Comparison of ENCODE assay signal across 19 cellular contexts in the genomic region with DNA sequence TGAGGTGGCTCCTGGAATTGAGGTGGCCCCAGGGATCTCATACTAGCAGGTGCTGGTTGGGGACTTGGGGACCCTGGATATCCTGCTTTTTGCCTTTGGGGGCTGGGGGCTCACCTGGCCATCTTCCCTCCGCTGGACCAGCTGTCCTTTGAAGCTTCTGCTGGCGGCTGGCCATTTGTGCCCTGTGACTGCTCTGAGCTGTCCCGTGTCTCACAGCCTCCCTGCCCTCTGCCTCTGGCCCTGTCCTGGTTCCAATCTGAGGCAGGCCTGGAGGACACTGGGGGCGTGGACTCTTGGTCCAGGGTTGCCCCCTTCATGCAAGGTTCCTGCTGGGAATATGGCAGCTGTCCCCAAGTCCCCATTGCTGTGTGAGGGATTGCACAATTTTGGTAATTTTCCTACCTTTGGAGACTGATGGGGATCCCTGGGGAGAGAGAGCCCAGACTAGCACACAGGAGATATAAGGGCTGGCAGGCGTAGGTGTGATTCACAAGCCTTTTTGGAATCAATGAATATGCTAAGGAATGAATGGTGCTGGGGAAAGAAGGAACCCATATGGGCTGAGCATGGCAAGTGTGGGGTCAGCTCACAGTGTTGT. TPM values are rescaled to one million over a fixed set of nuclear protein-coding genes. Genes with fewer than 3 reads are reported as not detected.
DNase-seq lines count a peak whose midpoint lies in the region; ATAC-seq and TF ChIP-seq lines count a peak whose summit lies in the region.
"Had no signal": no experiment of that assay in that cellular context is flagged by ENCODE, and none has a peak within 500 bp of the region (broad histone marks: within the 10 kb centered on the region; RNA-seq: fewer than 3 reads in every experiment).

No MANE protein-coding gene starts in this region.

- no peaks in the 10 kb centered on the region for H3K27me3 Mint-ChIP-seq in IgD-negative memory B cell

- H3K36me3 Mint-ChIP-seq in IgD-negative memory B cell: peaks cover 7% of the 10 kb centered on the region

- H3K4me1 Mint-ChIP-seq in IgD-negative memory B cell: peaks cover 27 to 38% (median 32%) of the 10 kb centered on the region in 3 donors

- H3K36me3 ChIP-seq in effector memory CD4-positive, alpha-beta T cell (ENCODE audit: control insufficient read depth, insufficient read depth, low read length): peaks cover 42% of the 10 kb centered on the region
- H3K36me3 ChIP-seq: thyroid gland had no signal

- intact Hi-C loops in Right ventricle myocardium inferior (cut with DNase I): no loop called here
- intact Hi-C loops in cardiac septum (cut with DNase I): no loop called here

- H3K27ac Mint-ChIP-seq in IgD-negative memory B cell: peak overlapping the region; percentile 5 to 53 (median 45)
- H3K27ac Mint-ChIP-seq: activated T-helper 2 cell treated with anti-CD3 and anti-CD28 coated beads, Interferon-gamma antibody, Interleukin-2, Interleukin-4, amounts not matched to agents 10 μg/mL and 5 μg/mL and 100 μg/mL, durations not matched to agents 14 hours and 24 hours and 36 hours had no signal

- peak; percentile 14 for ATAC-seq in Right ventricle myocardium inferior
- no peak for ATAC-seq in stimulated activated naive CD8-positive, alpha-beta T cell treated with anti-CD3 and anti-CD28 coated beads, Interleukin-15, Interleukin-2, amounts not matched to agents 100 U/mL and 50 U/mL, for 24 hours
- ATAC-seq: esophagus mucosa; left lobe of liver; mucosa of descending colon; stimulated activated effector memory CD8-positive, alpha-beta T cell treated with anti-CD3 and anti-CD28 coated beads, Interleukin-12 subunit alpha, Interleukin-12 subunit beta, amount 100 ng/mL, for 72 hours had no signal

- H3K4me1 ChIP-seq in effector memory CD4-positive, alpha-beta T cell (ENCODE audit: control insufficient read depth, insufficient read depth, low read length, poor library complexity, severe bottlenecking): peaks cover 52% of the 10 kb centered on the region

- no peaks in the 10 kb centered on the region for H3K27me3 ChIP-seq in effector memory CD4-positive, alpha-beta T cell (replicated peaks; ENCODE audit: control insufficient read depth, insufficient read depth, low read length, poor library complexity, severe bottlenecking)
- H3K27me3 ChIP-seq: thyroid gland had no signal

- peak overlapping the region in 2 of 4 donors; percentile 14 to 39 for H3K4me3 Mint-ChIP-seq in IgD-negative memory B cell

- no peaks in the 10 kb centered on the region for H3K9me3 ChIP-seq in effector memory CD4-positive, alpha-beta T cell (ENCODE audit: control insufficient read depth, low read length)
- H3K9me3 ChIP-seq: mucosa of descending colon, thyroid gland had no signal

- peak overlapping the region; percentile 22 for H3K27ac ChIP-seq in effector memory CD4-positive, alpha-beta T cell (ENCODE audit: insufficient read depth, low read length, poor library complexity, severe bottlenecking)
- H3K27ac ChIP-seq: thyroid gland had no signal

- H3K9me3 Mint-ChIP-seq in IgD-negative memory B cell: no peaks in the 10 kb centered on the region
- H3K9me3 Mint-ChIP-seq: activated T-helper 2 cell treated with anti-CD3 and anti-CD28 coated beads, Interferon-gamma antibody, Interleukin-2, Interleukin-4, amounts not matched to agents 10 μg/mL and 5 μg/mL and 100 μg/mL, durations not matched to agents 14 hours and 24 hours and 36 hours; stimulated activated effector memory CD8-positive, alpha-beta T cell treated with anti-CD3 and anti-CD28 coated beads, Interleukin-12 subunit alpha, Interleukin-12 subunit beta, amount 100 ng/mL, for 72 hours had no signal

- H3K4me3 ChIP-seq in effector memory CD4-positive, alpha-beta T cell (ENCODE audit: insufficient read depth, low read depth, low read length, poor library complexity, severe bottlenecking): no peak overlapping the region
- no peak overlapping the region for H3K4me3 ChIP-seq in foreskin fibroblast (ENCODE audit: low read depth in 1 of 2, low read length in 2 of 2)
- H3K4me3 ChIP-seq: mucosa of descending colon, thyroid gland had no signal

- DNase-seq in Right ventricle myocardium inferior (ENCODE audit: missing footprints) (peak; percentile 50), cardiac septum (ENCODE audit: low spot score) (no peak), NCI-H1436 treated with DMSO at 0.1 percent for 48 hours (lab: John Stamatoyannopoulos, UW) (no peak), foreskin fibroblast (no peak)
- DNase-seq in effector memory CD4-positive, alpha-beta T cell: no peak
- DNase-seq in stimulated activated naive CD8-positive, alpha-beta T cell treated with anti-CD3 and anti-CD28 coated beads, Interleukin-15, Interleukin-2, amounts not matched to agents 100 U/mL and 50 U/mL, for 24 hours: no peak
- DNase-seq: GDM1, NCI-H1092 treated with DMSO at 0.1 percent for 48 hours, NCI-H2107, nucleus accumbens, SHP77, T-helper 1 cell, thyroid gland had no signal

- TF ChIP-seq CTCF in foreskin fibroblast (IDR thresholded peaks at IDR 0.05; ENCODE audit: low read depth, low read length): no peak

RNA-seq across cellular contexts. Expression of gene ADCY7, which starts 19.2 kb away (rescaled TPM):
- total RNA-seq in Right ventricle myocardium inferior (11.7 TPM), cardiac septum (6.2 TPM)
- 40.6 TPM for polyA plus RNA-seq in IgD-negative memory B cell
